9 cellular contexts compared by ENCODE assay signal in the genomic region with DNA sequence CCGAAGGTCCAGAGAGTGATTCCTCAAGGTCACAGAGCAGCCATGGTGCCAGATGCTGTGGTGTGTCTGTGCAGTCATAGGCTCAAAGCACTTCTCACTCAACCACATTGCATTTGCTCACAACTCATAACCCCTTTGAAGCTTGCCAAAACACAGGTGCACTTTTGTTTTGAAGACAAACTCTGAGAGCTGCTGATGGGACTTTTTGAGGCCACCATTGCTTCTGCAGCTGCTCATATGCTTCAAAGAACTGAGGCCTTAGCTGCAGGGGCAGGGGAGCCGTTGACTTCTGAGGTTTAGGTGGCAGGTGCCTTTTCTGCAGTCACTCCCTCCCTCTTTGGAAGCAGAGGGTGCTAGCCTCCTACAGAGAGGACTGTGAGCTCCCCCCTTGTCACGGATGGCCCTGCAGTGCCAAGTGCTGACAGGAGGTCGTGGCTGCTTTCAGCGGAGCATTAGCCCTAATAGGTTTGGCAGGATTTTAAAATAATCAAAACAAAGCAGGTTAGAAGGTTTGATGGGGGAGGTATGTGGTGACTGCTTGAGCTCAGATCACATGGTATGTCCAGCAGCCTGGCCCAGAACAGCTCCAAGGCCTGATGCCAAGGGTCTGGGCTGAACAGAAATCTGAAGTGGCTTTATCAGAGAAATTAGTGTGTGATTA.
DNase-seq lines count a peak whose midpoint lies in the region; ATAC-seq, FAIRE-seq and TF ChIP-seq lines count a peak whose summit lies in the region.
"Had no signal": no experiment of that assay in that cellular context is flagged by ENCODE, and none has a peak within 500 bp of the region (broad histone marks: within the 10 kb centered on the region; RNA-seq: fewer than 3 reads in every experiment).

No MANE protein-coding gene starts in this region.

- H3K9me3 Mint-ChIP-seq in CD14-positive monocyte = peaks cover 0 to 7% (median 6%) of the 10 kb centered on the region in 7 donors

- no peaks in the 10 kb centered on the region for H3K4me1 Mint-ChIP-seq in CD14-positive monocyte

- TF ChIP-seq POLR2A in HepG2 (IDR thresholded peaks at IDR 0.05; ENCODE audit: insufficient read depth in 1 of 2, low read depth in 2 of 2, low read length in 2 of 2) = no peak
- TF ChIP-seq POLR2A in uterus (IDR thresholded peaks at IDR 0.05) = no peak

- in situ Hi-C loops in HepG2 (cut with HindIII; ENCODE audit: extremely low pct_ligation_motif_present, low pct_unique_long_range_greater_than_20kb) = no loop called here

- CTCF ChIA-PET in HepG2 (lab: Yijun Ruan, JAX; ENCODE audit: low intra/inter-chr PET ratio, low total read pairs) = no interaction called here

- no peak overlapping the region for H3K9ac ChIP-seq in HepG2 (ENCODE audit: insufficient read depth, low read depth, low read length)

- POLR2A ChIA-PET in HepG2 (lab: Yijun Ruan, JAX) = interaction anchor here (1.2 kb wide), 1 partner anchor 9 kb away, joined by 3 read pairs; no protein-coding TSS in a partner anchor

- TF ChIP-seq EP300 in HepG2 (IDR thresholded peaks at IDR 0.05; ENCODE audit: low read depth in 2 of 2, low read length in 2 of 2) (no peak), HepG2 (CRISPR knock-in tag; IDR thresholded peaks at IDR 0.05; ENCODE audit: borderline replicate concordance) (no peak)

- H3K27ac ChIP-seq in HepG2 (ENCODE audit: extremely low read length, insufficient read depth, low read length) = no peak overlapping the region
- no peak overlapping the region for H3K27ac ChIP-seq in uterus

- H3K4me2 ChIP-seq in HepG2 (ENCODE audit: low read depth, low read length) = peak overlapping the region; percentile 15; the same call in 1 of the 2 replicates

- H3K4me3 ChIP-seq in GM12865 (ENCODE audit: low read depth, low read length) (no peak overlapping the region), HepG2 (replicated peaks in 1 of 3; ENCODE audit: insufficient read depth in 1 of 3, low read depth in 2 of 3, low read length in 3 of 3) (no peak overlapping the region), uterus (no peak overlapping the region)

- H3K4me3 Mint-ChIP-seq in CD14-positive monocyte = no peak overlapping the region

- H3K4me1 ChIP-seq in HepG2 (ENCODE audit: insufficient read depth, low read length) (peaks cover 14% of the 10 kb centered on the region), uterus (no peaks in the 10 kb centered on the region)

- no peaks in the 10 kb centered on the region for H3K36me3 ChIP-seq in HepG2 (replicated peaks in 1 of 2; ENCODE audit: control insufficient read depth in 1 of 2, insufficient read depth in 2 of 2, low read length in 2 of 2)
- no peaks in the 10 kb centered on the region for H3K36me3 ChIP-seq in uterus

- peak overlapping the region; percentile 50 for H2AFZ ChIP-seq in HepG2 (ENCODE audit: low read length)

- H3K27me3 ChIP-seq in HepG2 (ENCODE audit: control insufficient read depth in 1 of 2, insufficient read depth in 2 of 2, low read length in 2 of 2) (no peaks in the 10 kb centered on the region), uterus (no peaks in the 10 kb centered on the region)

- no peaks in the 10 kb centered on the region for H3K79me2 ChIP-seq in HepG2 (ENCODE audit: insufficient read depth, low read length)

- H3K9me3 ChIP-seq in HepG2 (ENCODE audit: low read length) (no peaks in the 10 kb centered on the region), uterus (no peaks in the 10 kb centered on the region)

- H4K20me1 ChIP-seq in HepG2 (ENCODE audit: insufficient read depth, low read length) = no peaks in the 10 kb centered on the region

- peak; percentile 72 for DNase-seq in GM12865 (ENCODE audit: low read depth)
- peak; percentile 75 for DNase-seq in LHCN-M2 (ENCODE audit: low read depth)
- peak; percentile 67 for DNase-seq in activated CD8-positive, alpha-beta memory T cell treated with anti-CD3 and anti-CD28 coated beads for 24 hours
- DNase-seq in HepG2 (ENCODE audit: low spot score) = no peak
- no peak for DNase-seq in glomerular visceral epithelial cell (ENCODE audit: extremely low spot score)
- DNase-seq in OCI-M2 (lab: John Stamatoyannopoulos, UW; ENCODE audit: unreplicated experiment) = no peak
- no peak for DNase-seq in CD14-positive monocyte (ENCODE audit: low spot score)
- DNase-seq in uterus = no peak

- H3K27ac Mint-ChIP-seq in CD14-positive monocyte = no peak overlapping the region

- TF ChIP-seq CTCF in GM12865 (IDR thresholded peaks at IDR 0.05; ENCODE audit: insufficient read depth, low read depth, low read length, missing control alignments) (no peak), HepG2 (CRISPR knock-in tag; IDR thresholded peaks at IDR 0.05) (no peak), CD14-positive monocyte (IDR thresholded peaks at IDR 0.05) (no peak), uterus (IDR thresholded peaks at IDR 0.05) (no peak)

- peak; percentile 70 for ATAC-seq in HepG2

- intact Hi-C loops in HepG2 (cut with micrococcal nuclease; ENCODE audit: unreplicated experiment) (no loop called here), CD14-positive monocyte (cut with micrococcal nuclease) (no loop called here), uterus (cut with DNase I; ENCODE audit: low total_unique reads) (no loop called here)

- no TSS peak for BruUV-seq in HepG2 (replicated peaks; lab: Mats Ljungman, UMichigan)

- no peaks in the 10 kb centered on the region for H3K36me3 Mint-ChIP-seq in CD14-positive monocyte

- peak; percentile 30 for FAIRE-seq in HepG2 (lab: Jason Lieb, UNC)
- FAIRE-seq: islet of Langerhans had no signal

- WGBS in HepG2 (ENCODE audit: low lambda C conversion rate) = 47% methylated on average over 4 of the region's 5 CpGs

- no peak for TF ChIP-seq RAD21 in HepG2 (CRISPR knock-in tag; IDR thresholded peaks at IDR 0.05)

- peaks cover 0 to 5% (median 0%) of the 10 kb centered on the region in 3 donors for H3K27me3 Mint-ChIP-seq in CD14-positive monocyte (ENCODE audit: low read depth in 3 of 3)

TF ChIP-seq in HepG2, 621 proteins besides CTCF, POLR2A, EP300 and RAD21:
- TF ChIP-seq ZNF350 (CRISPR knock-in tag; IDR thresholded peaks at IDR 0.05; ENCODE audit: borderline replicate concordance, low read depth) (0 out of 2 replicates have a peak, but pooled peaks have one; percentile 21), ZNF629 (CRISPR knock-in tag; conservative IDR thresholded peaks at IDR 0.05) (no peak), TEAD3 (CRISPR knock-in tag; optimal IDR thresholded peaks at IDR 0.05; ENCODE audit: borderline replicate concordance) (peak; percentile 19), ZFP37 (CRISPR knock-in tag; IDR thresholded peaks at IDR 0.05; ENCODE audit: borderline replicate concordance) (no peak)
- TF ChIP-seq, protein P1, sequence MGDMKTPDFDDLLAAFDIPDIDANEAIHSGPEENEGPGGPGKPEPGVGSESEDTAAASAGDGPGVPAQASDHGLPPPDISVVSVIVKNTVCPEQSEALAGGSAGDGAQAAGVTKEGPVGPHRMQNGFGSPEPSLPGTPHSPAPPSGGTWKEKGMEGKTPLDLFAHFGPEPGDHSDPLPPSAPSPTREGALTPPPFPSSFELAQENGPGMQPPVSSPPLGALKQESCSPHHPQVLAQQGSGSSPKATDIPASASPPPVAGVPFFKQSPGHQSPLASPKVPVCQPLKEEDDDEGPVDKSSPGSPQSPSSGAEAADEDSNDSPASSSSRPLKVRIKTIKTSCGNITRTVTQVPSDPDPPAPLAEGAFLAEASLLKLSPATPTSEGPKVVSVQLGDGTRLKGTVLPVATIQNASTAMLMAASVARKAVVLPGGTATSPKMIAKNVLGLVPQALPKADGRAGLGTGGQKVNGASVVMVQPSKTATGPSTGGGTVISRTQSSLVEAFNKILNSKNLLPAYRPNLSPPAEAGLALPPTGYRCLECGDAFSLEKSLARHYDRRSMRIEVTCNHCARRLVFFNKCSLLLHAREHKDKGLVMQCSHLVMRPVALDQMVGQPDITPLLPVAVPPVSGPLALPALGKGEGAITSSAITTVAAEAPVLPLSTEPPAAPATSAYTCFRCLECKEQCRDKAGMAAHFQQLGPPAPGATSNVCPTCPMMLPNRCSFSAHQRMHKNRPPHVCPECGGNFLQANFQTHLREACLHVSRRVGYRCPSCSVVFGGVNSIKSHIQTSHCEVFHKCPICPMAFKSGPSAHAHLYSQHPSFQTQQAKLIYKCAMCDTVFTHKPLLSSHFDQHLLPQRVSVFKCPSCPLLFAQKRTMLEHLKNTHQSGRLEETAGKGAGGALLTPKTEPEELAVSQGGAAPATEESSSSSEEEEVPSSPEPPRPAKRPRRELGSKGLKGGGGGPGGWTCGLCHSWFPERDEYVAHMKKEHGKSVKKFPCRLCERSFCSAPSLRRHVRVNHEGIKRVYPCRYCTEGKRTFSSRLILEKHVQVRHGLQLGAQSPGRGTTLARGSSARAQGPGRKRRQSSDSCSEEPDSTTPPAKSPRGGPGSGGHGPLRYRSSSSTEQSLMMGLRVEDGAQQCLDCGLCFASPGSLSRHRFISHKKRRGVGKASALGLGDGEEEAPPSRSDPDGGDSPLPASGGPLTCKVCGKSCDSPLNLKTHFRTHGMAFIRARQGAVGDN (CRISPR knock-in tag; IDR thresholded peaks at IDR 0.05) = peak; percentile 41

Comparison
In these comparisons a context has a peak if more than half of its experiments do, and no peak if none do; other contexts are left out.
1. DNase-seq: peak in GM12865 (single experiment), LHCN-M2 (single experiment) and activated CD8-positive, alpha-beta memory T cell treated with anti-CD3 and anti-CD28 coated beads for 24 hours (single experiment); none in HepG2 (single experiment), glomerular visceral epithelial cell (single experiment), OCI-M2 (single experiment), CD14-positive monocyte (single experiment) and uterus (0 of 2).